Comparison of ENCODE assay signal across 8 cellular contexts in the genomic region with DNA sequence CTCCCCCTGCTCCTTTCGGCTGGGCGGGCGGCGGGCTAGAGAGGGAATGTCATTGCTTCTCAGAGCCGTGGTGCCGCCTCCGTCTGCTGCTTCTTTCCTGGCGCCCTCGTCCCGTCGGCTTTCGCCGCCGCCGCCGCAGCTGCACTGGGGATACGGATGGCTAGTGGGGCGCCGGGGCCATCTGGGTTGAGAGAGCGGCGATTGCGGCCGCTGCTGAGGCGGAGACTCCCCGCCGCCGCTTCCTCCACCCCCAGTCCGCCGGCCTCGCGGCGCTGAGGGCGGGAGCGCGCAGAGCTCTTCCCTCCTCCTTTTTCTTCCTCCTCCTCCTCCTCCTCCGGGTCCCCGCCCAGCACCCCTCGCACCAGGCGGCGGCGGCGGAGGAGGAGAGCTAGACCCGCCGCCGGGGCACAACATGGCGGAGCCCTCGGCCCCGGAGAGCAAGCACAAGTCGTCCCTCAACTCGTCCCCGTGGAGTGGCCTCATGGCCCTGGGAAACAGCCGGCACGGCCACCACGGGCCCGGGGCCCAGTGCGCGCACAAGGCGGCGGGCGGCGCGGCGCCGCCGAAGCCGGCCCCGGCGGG. TPM values are rescaled to one million over a fixed set of nuclear protein-coding genes. Genes with fewer than 3 reads are reported as not detected.
DNase-seq lines count a peak whose midpoint lies in the region; ATAC-seq and TF ChIP-seq lines count a peak whose summit lies in the region.

TSS of gene STT3B (plus strand) at position 339 of the 582 bp plus-strand sequence. CDS start at position 413, 74 bp downstream.

- no CpG with 5 or more reads among the region's 68 CpGs for WGBS in mesendoderm (ENCODE audit: extremely low coverage, insufficient coverage, low lambda C conversion rate)

- peak; percentile 67 for TF ChIP-seq POLR2A in GM18505 (IDR thresholded peaks at IDR 0.05; ENCODE audit: borderline replicate concordance, extremely low read depth, insufficient read depth, insufficient read length)

- H2BK15ac ChIP-seq in mesendoderm (replicated peaks; ENCODE audit: low read depth) = no peak within 1 kb of the TSS

- no peak within 1 kb of the TSS for H2AK5ac ChIP-seq in mesendoderm (ENCODE audit: low read length)

- H3K4ac ChIP-seq in mesendoderm (ENCODE audit: low read depth, low read length) = peak within 1 kb of the TSS; percentile 93

- H4K5ac ChIP-seq in mesendoderm (ENCODE audit: low read length) = no peak within 1 kb of the TSS

- no peaks in the 10 kb centered on the region for H3K27me3 ChIP-seq in effector memory CD4-positive, alpha-beta T cell (replicated peaks; ENCODE audit: control insufficient read depth, insufficient read depth, low read length, poor library complexity, severe bottlenecking)
- H3K27me3 ChIP-seq in mesendoderm (ENCODE audit: insufficient read depth, low read length, poor library complexity) = no peaks in the 10 kb centered on the region

- peak; percentile 84 for DNase-seq in A172 (ENCODE audit: low spot score)
- DNase-seq in NCI-H2107 treated with DMSO at 0.1 percent for 48 hours (lab: John Stamatoyannopoulos, UW; ENCODE audit: unreplicated experiment) = peak; percentile 34
- DNase-seq in activated CD4-positive, alpha-beta T cell treated with anti-CD3 and anti-CD28 coated beads, Interleukin-2, amount 10 ng/mL, durations not matched to agents 24 days and 14 days = peak; percentile 95
- DNase-seq in effector memory CD4-positive, alpha-beta T cell = peak in 1 of 3 donors; percentile 72
- no peak for DNase-seq in mesendoderm
- DNase-seq in stimulated activated CD8-positive, alpha-beta memory T cell treated with anti-CD3 and anti-CD28 coated beads, Interleukin-15, amount 100 ng/mL, for 24 hours (ENCODE audit: low read depth) = peak; percentile 61

- H3K4me1 Mint-ChIP-seq in activated CD4-positive, alpha-beta T cell treated with anti-CD3 and anti-CD28 coated beads, Interleukin-2, amount 10 ng/mL, durations not matched to agents 24 days and 14 days = peaks cover 24% of the 10 kb centered on the region

- no peaks in the 10 kb centered on the region for H3K9me3 ChIP-seq in effector memory CD4-positive, alpha-beta T cell (ENCODE audit: control insufficient read depth, low read length)

- no peaks in the 10 kb centered on the region for H3K36me3 ChIP-seq in effector memory CD4-positive, alpha-beta T cell (ENCODE audit: control insufficient read depth, insufficient read depth, low read length)
- no peaks in the 10 kb centered on the region for H3K36me3 ChIP-seq in mesendoderm (ENCODE audit: control insufficient read depth, insufficient read depth, low read length)

- H3K79me1 ChIP-seq in mesendoderm (ENCODE audit: low read length) = peaks cover 2% of the 10 kb centered on the region

- peak within 1 kb of the TSS; percentile 99 for H3K27ac Mint-ChIP-seq in activated CD4-positive, alpha-beta T cell treated with anti-CD3 and anti-CD28 coated beads, Interleukin-2, amount 10 ng/mL, durations not matched to agents 24 days and 14 days

- no peaks in the 10 kb centered on the region for H3K27me3 Mint-ChIP-seq in activated CD4-positive, alpha-beta T cell treated with anti-CD3 and anti-CD28 coated beads, Interleukin-2, amount 10 ng/mL, durations not matched to agents 24 days and 14 days

- peak within 1 kb of the TSS; percentile 84 for H3K4me3 ChIP-seq in effector memory CD4-positive, alpha-beta T cell (ENCODE audit: insufficient read depth, low read depth, low read length, poor library complexity, severe bottlenecking)
- peak within 1 kb of the TSS; percentile 98 for H3K4me3 ChIP-seq in mesendoderm (ENCODE audit: low read length)

- peaks cover 16% of the 10 kb centered on the region for H3K36me3 Mint-ChIP-seq in activated CD4-positive, alpha-beta T cell treated with anti-CD3 and anti-CD28 coated beads, Interleukin-2, amount 10 ng/mL, durations not matched to agents 24 days and 14 days (ENCODE audit: low read depth)

- intact Hi-C loops in activated CD4-positive, alpha-beta T cell treated with anti-CD3 and anti-CD28 coated beads, Interleukin-2, amount 10 ng/mL, durations not matched to agents 24 days and 14 days (cut with micrococcal nuclease) = loop anchor here (1.0 to 10.0 kb wide), 13 partner anchors 60 to 1432 kb away; partner anchors contain the start of gene CNOT10

- peak within 1 kb of the TSS; percentile 95 for H3K4me2 ChIP-seq in mesendoderm (ENCODE audit: low read length)

- H3K9ac ChIP-seq in mesendoderm (ENCODE audit: low read length) = peak within 1 kb of the TSS; percentile 95

- H3K9me3 Mint-ChIP-seq in activated CD4-positive, alpha-beta T cell treated with anti-CD3 and anti-CD28 coated beads, Interleukin-2, amount 10 ng/mL, durations not matched to agents 24 days and 14 days = no peaks in the 10 kb centered on the region

- H3K18ac ChIP-seq in mesendoderm (ENCODE audit: low read length) = peak within 1 kb of the TSS; percentile 91

- ATAC-seq in GM18505 (IDR thresholded peaks at IDR 0.05; ENCODE audit: unreplicated experiment) = peak; percentile 49
- peak; percentile 45 for ATAC-seq in HG02938 (IDR thresholded peaks at IDR 0.05; ENCODE audit: unreplicated experiment)

- H3K4me1 ChIP-seq in effector memory CD4-positive, alpha-beta T cell (ENCODE audit: control insufficient read depth, insufficient read depth, low read length, poor library complexity, severe bottlenecking) = peaks cover 5% of the 10 kb centered on the region
- H3K4me1 ChIP-seq in mesendoderm (ENCODE audit: control insufficient read depth, low read depth, low read length) = peaks cover 7% of the 10 kb centered on the region

- peak within 1 kb of the TSS; percentile 90 for H3K23ac ChIP-seq in mesendoderm (ENCODE audit: low read length)

- peak within 1 kb of the TSS; percentile 90 for H2BK5ac ChIP-seq in mesendoderm (ENCODE audit: low read length)

- peak within 1 kb of the TSS; percentile 95 for H3K4me3 Mint-ChIP-seq in activated CD4-positive, alpha-beta T cell treated with anti-CD3 and anti-CD28 coated beads, Interleukin-2, amount 10 ng/mL, durations not matched to agents 24 days and 14 days

- H4K8ac ChIP-seq in mesendoderm (ENCODE audit: low read depth, low read length) = no peak within 1 kb of the TSS

- H2BK120ac ChIP-seq in mesendoderm (ENCODE audit: low read depth, low read length) = no peak within 1 kb of the TSS

- peaks cover 40% of the 10 kb centered on the region for H3K79me2 ChIP-seq in mesendoderm (ENCODE audit: control insufficient read depth, insufficient read depth, low read length)

- H3K56ac ChIP-seq in mesendoderm (ENCODE audit: low read length) = peak within 1 kb of the TSS; percentile 99

- H3K27ac ChIP-seq in effector memory CD4-positive, alpha-beta T cell (ENCODE audit: insufficient read depth, low read length, poor library complexity, severe bottlenecking) = peak within 1 kb of the TSS; percentile 94
- H3K27ac ChIP-seq in mesendoderm (ENCODE audit: low read depth, low read length) = peak within 1 kb of the TSS; percentile 98

RNA-seq across cellular contexts. Expression of gene STT3B, which starts in this region (rescaled TPM):
- 189 and 202 TPM in 2 replicates for total RNA-seq in A172 (2014; rRNA removed; shearing (Covaris generic))
- 118 and 120 TPM in 2 replicates for total RNA-seq in activated CD4-positive, alpha-beta T cell treated with anti-CD3 and anti-CD28 coated beads, Interleukin-2, amount 10 ng/mL, durations not matched to agents 24 days and 14 days
- polyA plus RNA-seq in mesendoderm (2013, experiment 1 of 2) = 161 TPM
- 153 TPM for polyA plus RNA-seq in mesendoderm (2013, experiment 2 of 2)
